In genomic region chr11:109978895-109979294, GRCh38 we compare ENCODE assay signal across 26 cellular contexts.
"Had no signal": no experiment of that assay in that cellular context is flagged by ENCODE, and none has a peak within 500 bp of the region (broad histone marks: within the 10 kb centered on the region; RNA-seq: fewer than 3 reads in every experiment).

No MANE protein-coding gene starts in this region.

- H3K4me1 ChIP-seq: colonic mucosa, gastrocnemius medialis, psoas muscle had no signal

- H3K9me3 Mint-ChIP-seq: activated naive CD4-positive, alpha-beta T cell treated with anti-CD3 and anti-CD28 coated beads for 36 hours; activated naive CD8-positive, alpha-beta T cell treated with anti-CD3 and anti-CD28 coated beads, Interleukin-2, amount 10 ng/mL, durations not matched to agents 7 days and 5 days; central memory CD8-positive, alpha-beta T cell had no signal

- H3K4me3 ChIP-seq: colonic mucosa, gastrocnemius medialis, ovary, psoas muscle had no signal

- H3K27me3 ChIP-seq: brain microvascular endothelial cell, colonic mucosa, gastrocnemius medialis, neutrophil, ovary had no signal

- H3K27ac ChIP-seq: brain microvascular endothelial cell, colonic mucosa, epithelial cell of prostate, gastrocnemius medialis, neutrophil, ovary, psoas muscle had no signal

- H3K36me3 Mint-ChIP-seq: activated naive CD8-positive, alpha-beta T cell treated with anti-CD3 and anti-CD28 coated beads, Interleukin-2, amount 10 ng/mL, durations not matched to agents 7 days and 5 days; natural killer cell treated with Interleukin-12 subunit alpha and Interleukin-12 subunit beta and Interleukin-15 and Interleukin-18, amount 100 ng/mL, for 72 hours had no signal

- H3K9me3 ChIP-seq: colonic mucosa, gastrocnemius medialis, neutrophil, ovary, psoas muscle had no signal

- H3K27ac Mint-ChIP-seq: activated naive CD4-positive, alpha-beta T cell treated with anti-CD3 and anti-CD28 coated beads for 36 hours; activated naive CD8-positive, alpha-beta T cell treated with anti-CD3 and anti-CD28 coated beads, Interleukin-2, amount 10 ng/mL, durations not matched to agents 7 days and 5 days; endodermal cell; memory B cell; natural killer cell treated with Interleukin-12 subunit alpha and Interleukin-12 subunit beta and Interleukin-15 and Interleukin-18, amount 100 ng/mL, for 72 hours; T-helper 1 cell treated with Interleukin-12 subunit alpha and Interleukin-12 subunit beta and Interleukin-4 antibody, amounts not matched to agents 30 μg/mL and 1 μg/mL, for 36 hours had no signal

- H3K4me1 Mint-ChIP-seq: central memory CD8-positive, alpha-beta T cell; endodermal cell had no signal

- DNase-seq: activated CD4-positive, alpha-beta T cell treated with anti-CD3 and anti-CD28 coated beads for 4 hours; activated CD4-positive, alpha-beta T cell treated with anti-CD3 and anti-CD28 coated beads, Interleukin-2, amount 50 U/mL, for 48 hours; activated CD4-positive, CD25-positive, alpha-beta regulatory T cell; activated naive CD4-positive, alpha-beta T cell treated with anti-CD3 and anti-CD28 coated beads for 36 hours; activated naive CD8-positive, alpha-beta T cell treated with anti-CD3 and anti-CD28 coated beads, Interleukin-2, amount 10 ng/mL, durations not matched to agents 7 days and 5 days; activated T-cell treated with anti-CD3 and anti-CD28 coated beads, Interleukin-2, amount 50 U/mL, for 48 hours; brain microvascular endothelial cell; colonic mucosa; endodermal cell; gastrocnemius medialis; head of caudate nucleus; islet precursor cell; left cardiac atrium; ovary; psoas muscle; right cardiac atrium; stimulated activated CD4-positive, alpha-beta T cell treated with anti-CD3 and anti-CD28 coated beads, Interleukin-12 subunit alpha, Interleukin-12 subunit beta, amount 100 ng/mL, for 4 hours; stimulated activated CD4-positive, alpha-beta T cell treated with anti-CD3 and anti-CD28 coated beads, Interleukin-4, amount 100 ng/mL, for 4 hours; stimulated activated naive CD8-positive, alpha-beta T cell treated with anti-CD3 and anti-CD28 coated beads, Interleukin-15, Interleukin-2, amounts not matched to agents 100 U/mL and 50 U/mL, for 24 hours; T1000 had no signal

- H3K36me3 ChIP-seq: brain microvascular endothelial cell, colonic mucosa, gastrocnemius medialis, neutrophil, ovary had no signal

- ATAC-seq: gastrocnemius medialis; left cardiac atrium; natural killer cell treated with Interleukin-12 subunit alpha and Interleukin-12 subunit beta and Interleukin-15 and Interleukin-18, amount 100 ng/mL, for 72 hours; psoas muscle; right cardiac atrium; stimulated activated naive CD8-positive, alpha-beta T cell treated with anti-CD3 and anti-CD28 coated beads, Interleukin-15, Interleukin-2, amounts not matched to agents 100 U/mL and 50 U/mL, for 24 hours had no signal

- H3K4me3 Mint-ChIP-seq: activated naive CD4-positive, alpha-beta T cell treated with anti-CD3 and anti-CD28 coated beads for 36 hours; activated naive CD8-positive, alpha-beta T cell treated with anti-CD3 and anti-CD28 coated beads, Interleukin-2, amount 10 ng/mL, durations not matched to agents 7 days and 5 days; central memory CD8-positive, alpha-beta T cell; endodermal cell; memory B cell; natural killer cell treated with Interleukin-12 subunit alpha and Interleukin-12 subunit beta and Interleukin-15 and Interleukin-18, amount 100 ng/mL, for 72 hours; T-helper 1 cell treated with Interleukin-12 subunit alpha and Interleukin-12 subunit beta and Interleukin-4 antibody, amounts not matched to agents 30 μg/mL and 1 μg/mL, for 36 hours had no signal
